ENCODE assay signal across 9 cellular contexts in genomic region chr17:57672205-57672632, GRCh38.
DNase-seq lines count a peak whose midpoint lies in the region; ATAC-seq and TF ChIP-seq lines count a peak whose summit lies in the region.
"Had no signal": no experiment of that assay in that cellular context is flagged by ENCODE, and none has a peak within 500 bp of the region (broad histone marks: within the 10 kb centered on the region; RNA-seq: fewer than 3 reads in every experiment).

No MANE protein-coding gene starts in this region.

- H3K27ac ChIP-seq in esophagus muscularis mucosa (replicated peaks in 1 of 4) (no peak overlapping the region), ascending aorta (no peak overlapping the region)
- H3K27ac ChIP-seq: suprapubic skin had no signal

- no peak for TF ChIP-seq POLR2A in esophagus muscularis mucosa (IDR thresholded peaks at IDR 0.05; ENCODE audit: low read depth)

- POLR2A ChIA-PET in activated CD4-positive, alpha-beta T cell treated with anti-CD3 and anti-CD28 coated beads, Interleukin-2, amount 10 ng/mL, durations not matched to agents 7 days and 5 days (lab: Charles Lee): no interaction called here
- POLR2A ChIA-PET in T-cell (lab: Charles Lee): no interaction called here

- H3K9me3 ChIP-seq in esophagus muscularis mucosa (no peaks in the 10 kb centered on the region), ascending aorta (no peaks in the 10 kb centered on the region)
- H3K9me3 ChIP-seq: suprapubic skin had no signal

- H3K27me3 Mint-ChIP-seq in activated CD4-positive, alpha-beta T cell treated with anti-CD3 and anti-CD28 coated beads, Interleukin-2, amount 10 ng/mL, durations not matched to agents 7 days and 5 days: no peaks in the 10 kb centered on the region
- no peaks in the 10 kb centered on the region for H3K27me3 Mint-ChIP-seq in activated CD4-positive, alpha-beta T cell treated with anti-CD3 and anti-CD28 coated beads, Interleukin-2, amount 10 ng/mL, durations not matched to agents 24 days and 14 days
- H3K27me3 Mint-ChIP-seq in T-cell: no peaks in the 10 kb centered on the region

- CTCF ChIA-PET in activated CD4-positive, alpha-beta T cell treated with anti-CD3 and anti-CD28 coated beads, Interleukin-2, amount 10 ng/mL, durations not matched to agents 7 days and 5 days (lab: Charles Lee): interaction anchor here (0.6 to 2.8 kb wide), 34 partner anchors 8 to 892 kb away, joined by 3 to 22 read pairs (median 4); no protein-coding TSS in a partner anchor
- CTCF ChIA-PET in T-cell (lab: Charles Lee): interaction anchor here (0.6 to 2.9 kb wide), 19 partner anchors 13 to 959 kb away, joined by 3 to 30 read pairs (median 5); no protein-coding TSS in a partner anchor

- intact Hi-C loops in activated CD4-positive, alpha-beta T cell treated with anti-CD3 and anti-CD28 coated beads, Interleukin-2, amount 10 ng/mL, durations not matched to agents 24 days and 14 days (cut with micrococcal nuclease): loop anchor here (1.0 to 2.0 kb wide), 3 partner anchors 71 to 541 kb away; no protein-coding TSS in a partner anchor
- intact Hi-C loops in esophagus muscularis mucosa (cut with DNase I) (loop anchor here (5.0 to 10.0 kb wide), 2 partner anchors 75 to 537 kb away; no protein-coding TSS in a partner anchor), ascending aorta (cut with DNase I) (loop anchor here (1.0 to 5.0 kb wide), 2 partner anchors 120 to 429 kb away; no protein-coding TSS in a partner anchor)

- no peak for TF ChIP-seq EP300 in esophagus muscularis mucosa (IDR thresholded peaks at IDR 0.05)

- H3K9me3 Mint-ChIP-seq in activated CD4-positive, alpha-beta T cell treated with anti-CD3 and anti-CD28 coated beads, Interleukin-2, amount 10 ng/mL, durations not matched to agents 7 days and 5 days: no peaks in the 10 kb centered on the region
- no peaks in the 10 kb centered on the region for H3K9me3 Mint-ChIP-seq in activated CD4-positive, alpha-beta T cell treated with anti-CD3 and anti-CD28 coated beads, Interleukin-2, amount 10 ng/mL, durations not matched to agents 24 days and 14 days
- no peaks in the 10 kb centered on the region for H3K9me3 Mint-ChIP-seq in T-cell

- ATAC-seq in T-cell (replicated peaks in 1 of 4): peak; percentile 69 to 87 (median 81)
- ATAC-seq in stimulated activated naive CD8-positive, alpha-beta T cell treated with anti-CD3 and anti-CD28 coated beads, Interleukin-15, Interleukin-2, amounts not matched to agents 100 U/mL and 50 U/mL, for 24 hours: peak; percentile 42
- ATAC-seq in GM19035 (IDR thresholded peaks at IDR 0.05; ENCODE audit: unreplicated experiment): no peak
- no peak for ATAC-seq in HG03457 (IDR thresholded peaks at IDR 0.05; ENCODE audit: unreplicated experiment)

- no peak for TF ChIP-seq CTCF in esophagus muscularis mucosa (IDR thresholded peaks at IDR 0.05)
- no peak for TF ChIP-seq CTCF in ascending aorta (IDR thresholded peaks at IDR 0.05)

- peaks cover 3% of the 10 kb centered on the region for H3K36me3 Mint-ChIP-seq in activated CD4-positive, alpha-beta T cell treated with anti-CD3 and anti-CD28 coated beads, Interleukin-2, amount 10 ng/mL, durations not matched to agents 7 days and 5 days (ENCODE audit: low read depth)
- peaks cover 6% of the 10 kb centered on the region for H3K36me3 Mint-ChIP-seq in activated CD4-positive, alpha-beta T cell treated with anti-CD3 and anti-CD28 coated beads, Interleukin-2, amount 10 ng/mL, durations not matched to agents 24 days and 14 days (ENCODE audit: low read depth)
- peaks cover 38% of the 10 kb centered on the region for H3K36me3 Mint-ChIP-seq in T-cell

- H3K27me3 ChIP-seq in esophagus muscularis mucosa (no peaks in the 10 kb centered on the region), ascending aorta (no peaks in the 10 kb centered on the region)
- H3K27me3 ChIP-seq: suprapubic skin had no signal

- peaks cover 27% of the 10 kb centered on the region for H3K4me1 Mint-ChIP-seq in activated CD4-positive, alpha-beta T cell treated with anti-CD3 and anti-CD28 coated beads, Interleukin-2, amount 10 ng/mL, durations not matched to agents 7 days and 5 days
- H3K4me1 Mint-ChIP-seq in activated CD4-positive, alpha-beta T cell treated with anti-CD3 and anti-CD28 coated beads, Interleukin-2, amount 10 ng/mL, durations not matched to agents 24 days and 14 days: peaks cover 18% of the 10 kb centered on the region
- peaks cover 20 to 37% (median 36%) of the 10 kb centered on the region in 3 donors for H3K4me1 Mint-ChIP-seq in T-cell

- H3K4me3 ChIP-seq in esophagus muscularis mucosa (no peak overlapping the region), ascending aorta (no peak overlapping the region)
- H3K4me3 ChIP-seq: suprapubic skin had no signal

- WGBS in esophagus muscularis mucosa: 84% methylated on average over 4 of the region's 6 CpGs

- H3K36me3 ChIP-seq in esophagus muscularis mucosa (peaks cover 0 to 21% (median 13%) of the 10 kb centered on the region in 4 donors), ascending aorta (peaks cover 7 to 9% of the 10 kb centered on the region in 2 donors)

- H3K27ac Mint-ChIP-seq in activated CD4-positive, alpha-beta T cell treated with anti-CD3 and anti-CD28 coated beads, Interleukin-2, amount 10 ng/mL, durations not matched to agents 7 days and 5 days: peak overlapping the region; percentile 82
- H3K27ac Mint-ChIP-seq in activated CD4-positive, alpha-beta T cell treated with anti-CD3 and anti-CD28 coated beads, Interleukin-2, amount 10 ng/mL, durations not matched to agents 24 days and 14 days: no peak overlapping the region
- peak overlapping the region; percentile 83 to 84 for H3K27ac Mint-ChIP-seq in T-cell

- H3K4me1 ChIP-seq in esophagus muscularis mucosa: peaks cover 3 to 26% (median 19%) of the 10 kb centered on the region in 4 donors
- H3K4me1 ChIP-seq in ascending aorta: peaks cover 0 to 4% of the 10 kb centered on the region in 2 donors

- no peak overlapping the region for H3K4me3 Mint-ChIP-seq in activated CD4-positive, alpha-beta T cell treated with anti-CD3 and anti-CD28 coated beads, Interleukin-2, amount 10 ng/mL, durations not matched to agents 7 days and 5 days
- no peak overlapping the region for H3K4me3 Mint-ChIP-seq in activated CD4-positive, alpha-beta T cell treated with anti-CD3 and anti-CD28 coated beads, Interleukin-2, amount 10 ng/mL, durations not matched to agents 24 days and 14 days
- H3K4me3 Mint-ChIP-seq in T-cell: peak overlapping the region in 2 of 3 donors; percentile 37 to 39

- DNase-seq in activated CD4-positive, alpha-beta T cell treated with anti-CD3 and anti-CD28 coated beads, Interleukin-2, amount 10 ng/mL, durations not matched to agents 7 days and 5 days: peak; percentile 12
- DNase-seq in activated CD4-positive, alpha-beta T cell treated with anti-CD3 and anti-CD28 coated beads, Interleukin-2, amount 10 ng/mL, durations not matched to agents 24 days and 14 days: no peak
- peak in 31 of 34 experiments; percentile 6 to 52 (median 27) for DNase-seq in T-cell
- peak; percentile 60 for DNase-seq in esophagus muscularis mucosa (ENCODE audit: extremely low spot score)
- DNase-seq in stimulated activated naive CD8-positive, alpha-beta T cell treated with anti-CD3 and anti-CD28 coated beads, Interleukin-15, Interleukin-2, amounts not matched to agents 100 U/mL and 50 U/mL, for 24 hours: peak; percentile 13
- no peak for DNase-seq in ascending aorta (ENCODE audit: low spot score in 2 of 2)

Comparison
In these comparisons a context has a peak if more than half of its experiments do, and no peak if none do; other contexts are left out.
1. DNase-seq: peak in activated CD4-positive, alpha-beta T cell treated with anti-CD3 and anti-CD28 coated beads, Interleukin-2, amount 10 ng/mL, durations not matched to agents 7 days and 5 days (single experiment), T-cell (31 of 34), esophagus muscularis mucosa (single experiment) and stimulated activated naive CD8-positive, alpha-beta T cell treated with anti-CD3 and anti-CD28 coated beads, Interleukin-15, Interleukin-2, amounts not matched to agents 100 U/mL and 50 U/mL, for 24 hours (single experiment); none in activated CD4-positive, alpha-beta T cell treated with anti-CD3 and anti-CD28 coated beads, Interleukin-2, amount 10 ng/mL, durations not matched to agents 24 days and 14 days (single experiment) and ascending aorta (0 of 2).
2. H3K4me3 Mint-ChIP-seq: peak in T-cell (2 of 3); none in activated CD4-positive, alpha-beta T cell treated with anti-CD3 and anti-CD28 coated beads, Interleukin-2, amount 10 ng/mL, durations not matched to agents 7 days and 5 days (single experiment) and activated CD4-positive, alpha-beta T cell treated with anti-CD3 and anti-CD28 coated beads, Interleukin-2, amount 10 ng/mL, durations not matched to agents 24 days and 14 days (single experiment).
3. ATAC-seq: peak in T-cell (4 of 4) and stimulated activated naive CD8-positive, alpha-beta T cell treated with anti-CD3 and anti-CD28 coated beads, Interleukin-15, Interleukin-2, amounts not matched to agents 100 U/mL and 50 U/mL, for 24 hours (single experiment); none in GM19035 (single experiment) and HG03457 (single experiment).